ENCODE assay signal across 7 cellular contexts in genomic region chr20:55576981-55577380, GRCh38.
"Had no signal": no experiment of that assay in that cellular context is flagged by ENCODE, and none has a peak within 500 bp of the region (broad histone marks: within the 10 kb centered on the region; RNA-seq: fewer than 3 reads in every experiment).

No MANE protein-coding gene starts in this region.

- H2AFZ ChIP-seq: GM23338 had no signal

- DNase-seq: H9, HCEC 1CT, IMR-90, KBM-7 had no signal

- H3K4me2 ChIP-seq: GM23338 had no signal

- ATAC-seq: GM23338 had no signal

- FAIRE-seq: H1, H54 had no signal

- H3K4me3 ChIP-seq: GM23338 had no signal
